Comparison of ENCODE assay signal across 8 cellular contexts in genomic region chr17:64736804-64737492, GRCh38.
DNase-seq lines count a peak whose midpoint lies in the region; ATAC-seq, FAIRE-seq and TF ChIP-seq lines count a peak whose summit lies in the region.

No MANE protein-coding gene starts in this region.

- TF ChIP-seq EP300 in upper lobe of left lung (IDR thresholded peaks at IDR 0.05): no peak

- ATAC-seq in mucosa of descending colon (peak; percentile 81), upper lobe of left lung (ENCODE audit: low FRiP score in 2 of 2) (peak in 1 of 2 donors; percentile 35), GM21526 (IDR thresholded peaks at IDR 0.05; ENCODE audit: low FRiP score, unreplicated experiment) (no peak)

- no peak for FAIRE-seq in bronchial epithelial cell (lab: Jason Lieb, UNC)

- H3K27ac ChIP-seq in upper lobe of left lung: no peak overlapping the region

- H3K4me1 ChIP-seq in mucosa of descending colon (ENCODE audit: low read depth) (peaks cover 3% of the 10 kb centered on the region), upper lobe of left lung (peaks cover 34 to 51% (median 42%) of the 10 kb centered on the region in 4 donors)

- no peak for TF ChIP-seq POLR2A in upper lobe of left lung (IDR thresholded peaks at IDR 0.05)

- H3K9me3 ChIP-seq in mucosa of descending colon (no peaks in the 10 kb centered on the region), upper lobe of left lung (no peaks in the 10 kb centered on the region)

- TF ChIP-seq CTCF in BJ (IDR thresholded peaks at IDR 0.05; ENCODE audit: insufficient read depth, low read depth, low read length) (peak; percentile 60), bronchial epithelial cell (IDR thresholded peaks at IDR 0.05; ENCODE audit: insufficient read depth, low read length, severe bottlenecking) (peak; percentile 60), mucosa of descending colon (IDR thresholded peaks at IDR 0.05) (peak; percentile 48), upper lobe of left lung (IDR thresholded peaks at IDR 0.05) (peak; percentile 40 to 66 (median 60))

- H3K36me3 ChIP-seq in BJ (ENCODE audit: control insufficient read depth, insufficient read depth, low read length) (no peaks in the 10 kb centered on the region), bronchial epithelial cell (ENCODE audit: control insufficient read depth, insufficient read depth, low read length) (no peaks in the 10 kb centered on the region), mucosa of descending colon (ENCODE audit: low read depth) (no peaks in the 10 kb centered on the region), upper lobe of left lung (no peaks in the 10 kb centered on the region)

- H3K4me3 ChIP-seq in BJ (ENCODE audit: low read depth, low read length): no peak overlapping the region
- H3K4me3 ChIP-seq in bronchial epithelial cell (ENCODE audit: low read depth, low read length): no peak overlapping the region
- H3K4me3 ChIP-seq in mucosa of descending colon: no peak overlapping the region
- no peak overlapping the region for H3K4me3 ChIP-seq in upper lobe of left lung

- CTCF ChIA-PET in BJ (lab: Yijun Ruan, JAX) (interaction anchor here (0.8 to 1.7 kb wide), 3 partner anchors 10 to 87 kb away, joined by 3 to 10 read pairs (median 6); no protein-coding TSS in a partner anchor), HEK293T (lab: Yijun Ruan, JAX) (interaction anchor here (0.6 to 1.1 kb wide), 7 partner anchors 15 to 316 kb away, joined by 3 to 9 read pairs (median 4); no protein-coding TSS in a partner anchor)

- no peaks in the 10 kb centered on the region for H3K27me3 ChIP-seq in BJ (ENCODE audit: control insufficient read depth, insufficient read depth, low read length)
- no peaks in the 10 kb centered on the region for H3K27me3 ChIP-seq in bronchial epithelial cell (ENCODE audit: control insufficient read depth, insufficient read depth, low read length)
- no peaks in the 10 kb centered on the region for H3K27me3 ChIP-seq in upper lobe of left lung

- no peak for DNase-seq in BJ (ENCODE audit: low read depth)
- DNase-seq in HEK293T (ENCODE audit: extremely low spot score): peak; percentile 34
- DNase-seq in T-helper 9 cell: peak; percentile 12
- DNase-seq in bronchial epithelial cell (ENCODE audit: low read depth): peak; percentile 49
- DNase-seq in mucosa of descending colon: peak in 2 of 3 donors; percentile 50 to 75
- peak in 1 of 2 donors; percentile 29 for DNase-seq in upper lobe of left lung
- no peak for DNase-seq in OCI-M2 (lab: John Stamatoyannopoulos, UW; ENCODE audit: unreplicated experiment)

- 47 to 57% methylated on average over 8 of the region's 8 CpGs for WGBS in upper lobe of left lung, 2 donors

- POLR2A ChIA-PET in BJ (lab: Charles Lee) (no interaction called here), HEK293T (lab: Yijun Ruan, JAX) (no interaction called here)

- intact Hi-C loops in mucosa of descending colon (cut with DNase I, micrococcal nuclease): no loop called here

TF ChIP-seq in HEK293T, 16 proteins besides CTCF, POLR2A, EP300 and RAD21:
- peak; percentile 20; the same call in 1 of the 2 replicates for TF ChIP-seq FOXM1 (IDR thresholded peaks at IDR 0.05; ENCODE audit: borderline replicate concordance)
- no peak for TF ChIP-seq CTBP1 (IDR thresholded peaks at IDR 0.05; ENCODE audit: borderline replicate concordance)

Comparison
In these comparisons a context has a peak if more than half of its experiments do, and no peak if none do; other contexts are left out.
1. DNase-seq: peak in HEK293T (single experiment), T-helper 9 cell (single experiment), bronchial epithelial cell (single experiment) and mucosa of descending colon (2 of 3); none in BJ (single experiment) and OCI-M2 (single experiment).
2. Peak in every context shown above with its lines, with median percentiles within 50 percentile points of each other: CTCF ChIP-seq.